11 cellular contexts compared by ENCODE assay signal in genomic region chr16:14409563-14409962, GRCh38.
DNase-seq lines count a peak whose midpoint lies in the region; ATAC-seq and TF ChIP-seq lines count a peak whose summit lies in the region.
"Had no signal": no experiment of that assay in that cellular context is flagged by ENCODE, and none has a peak within 500 bp of the region (broad histone marks: within the 10 kb centered on the region; RNA-seq: fewer than 3 reads in every experiment).

No MANE protein-coding gene starts in this region.

- H3K27me3 ChIP-seq in gastroesophageal sphincter: no peaks in the 10 kb centered on the region

- TF ChIP-seq CTCF in GM12865 (IDR thresholded peaks at IDR 0.05; ENCODE audit: insufficient read depth, low read depth, low read length, missing control alignments): no peak
- no peak for TF ChIP-seq CTCF in gastroesophageal sphincter (IDR thresholded peaks at IDR 0.05)

- DNase-seq in GM12865 (ENCODE audit: low read depth) (peak; percentile 12), SW480 (ENCODE audit: low spot score) (peak; percentile 29), smooth muscle cell of the brain vasculature (ENCODE audit: low read depth, low spot score) (peak; percentile 65), NCI-H2029 (lab: John Stamatoyannopoulos, UW) (no peak), NCI-H128 (lab: John Stamatoyannopoulos, UW; ENCODE audit: unreplicated experiment) (no peak), middle frontal gyrus (ENCODE audit: extremely low spot score, low spot score) (no peak)
- DNase-seq: activated T-cell treated with anti-CD3 and anti-CD28 coated beads, Interleukin-2, amount 50 U/mL, for 48 hours; naive thymus-derived CD4-positive, alpha-beta T cell; NCI-H2171 treated with DMSO at 0.1 percent for 48 hours had no signal

- no peaks in the 10 kb centered on the region for H3K36me3 ChIP-seq in gastroesophageal sphincter

- H3K4me3 ChIP-seq in GM12865 (ENCODE audit: low read depth, low read length) (no peak overlapping the region), gastroesophageal sphincter (no peak overlapping the region)

- peak; percentile 92 for ATAC-seq in gastroesophageal sphincter
- ATAC-seq in GM19397 (IDR thresholded peaks at IDR 0.05; ENCODE audit: unreplicated experiment): no peak
- ATAC-seq: naive thymus-derived CD4-positive, alpha-beta T cell had no signal

- H3K9me3 ChIP-seq in gastroesophageal sphincter: no peaks in the 10 kb centered on the region

- no peak for TF ChIP-seq POLR2A in gastroesophageal sphincter (IDR thresholded peaks at IDR 0.05)

- no peak for TF ChIP-seq EP300 in gastroesophageal sphincter (IDR thresholded peaks at IDR 0.05)

- no peaks in the 10 kb centered on the region for H3K4me1 ChIP-seq in gastroesophageal sphincter

- 14 to 29% methylated on average over 4 to 5 of the region's 5 CpGs for WGBS in gastroesophageal sphincter (ENCODE audit: low coverage in 1 of 2), 2 donors

- H3K27ac ChIP-seq in gastroesophageal sphincter: no peak overlapping the region

Comparison
In these comparisons a context has a peak if more than half of its experiments do, and no peak if none do; other contexts are left out.
1. DNase-seq: peak in GM12865 (single experiment), SW480 (single experiment) and smooth muscle cell of the brain vasculature (single experiment); none in NCI-H2029 (single experiment), NCI-H128 (single experiment) and middle frontal gyrus (single experiment).